ENCODE assay signal across 18 cellular contexts in genomic region chr17:33053641-33054040, GRCh38.
DNase-seq lines count a peak whose midpoint lies in the region; ATAC-seq and TF ChIP-seq lines count a peak whose summit lies in the region.
"Had no signal": no experiment of that assay in that cellular context is flagged by ENCODE, and none has a peak within 500 bp of the region (broad histone marks: within the 10 kb centered on the region; RNA-seq: fewer than 3 reads in every experiment).

No MANE protein-coding gene starts in this region.

- in situ Hi-C loops in ACHN (cut with HindIII; ENCODE audit: low pct_ligation_motif_present, low pct_unique_long_range_greater_than_20kb, low sequenced_read_pairs) = no loop called here

- H3K56ac ChIP-seq in mesendoderm (ENCODE audit: low read length) = no peak overlapping the region

- peak overlapping the region; percentile 57 for H3K23ac ChIP-seq in mesendoderm (ENCODE audit: low read length)

- peak overlapping the region; percentile 50 for H3K27ac ChIP-seq in VCaP
- no peak overlapping the region for H3K27ac ChIP-seq in esophagus muscularis mucosa (replicated peaks in 1 of 4)
- no peak overlapping the region for H3K27ac ChIP-seq in mesendoderm (ENCODE audit: low read depth, low read length)
- H3K27ac ChIP-seq in aorta (ENCODE audit: low read depth in 1 of 2, low read length in 2 of 2) = no peak overlapping the region

- H3K4me3 Mint-ChIP-seq in stimulated activated effector memory CD8-positive, alpha-beta T cell treated with anti-CD3 and anti-CD28 coated beads, Interleukin-12 subunit alpha, Interleukin-12 subunit beta, amount 100 ng/mL, for 72 hours = no peak overlapping the region
- H3K4me3 Mint-ChIP-seq in nephron progenitor cell = no peak overlapping the region
- H3K4me3 Mint-ChIP-seq: CD4-positive, alpha-beta memory T cell; GM23338; H9 had no signal

- H4K8ac ChIP-seq in mesendoderm (ENCODE audit: low read depth, low read length) = no peak overlapping the region

- H2BK120ac ChIP-seq in mesendoderm (ENCODE audit: low read depth, low read length) = no peak overlapping the region

- peaks cover 0 to 32% (median 0%) of the 10 kb centered on the region in 4 donors for H3K27me3 ChIP-seq in esophagus muscularis mucosa
- H3K27me3 ChIP-seq in mesendoderm (ENCODE audit: insufficient read depth, low read length, poor library complexity) = no peaks in the 10 kb centered on the region
- peaks cover 0 to 4% of the 10 kb centered on the region in 2 donors for H3K27me3 ChIP-seq in aorta (ENCODE audit: control insufficient read depth in 1 of 2, insufficient read depth in 2 of 2, low read length in 1 of 2)

- H4K5ac ChIP-seq in mesendoderm (ENCODE audit: low read length) = no peak overlapping the region

- intact Hi-C loops in esophagus muscularis mucosa (cut with DNase I) (no loop called here), aorta (cut with DNase I) (loop anchor here in 1 of 2 donors (10.0 kb wide), 1 partner anchor 231 kb away; no protein-coding TSS in a partner anchor)

- H3K9me3 Mint-ChIP-seq in stimulated activated effector memory CD8-positive, alpha-beta T cell treated with anti-CD3 and anti-CD28 coated beads, Interleukin-12 subunit alpha, Interleukin-12 subunit beta, amount 100 ng/mL, for 72 hours = no peaks in the 10 kb centered on the region
- H3K9me3 Mint-ChIP-seq in nephron progenitor cell = no peaks in the 10 kb centered on the region
- H3K9me3 Mint-ChIP-seq: GM23338, H9 had no signal

- no peak overlapping the region for H3K9ac ChIP-seq in mesendoderm (ENCODE audit: low read length)

- WGBS in esophagus muscularis mucosa = 77% methylated on average over 2 of the region's 2 CpGs
- WGBS in mesendoderm (ENCODE audit: extremely low coverage, insufficient coverage, low lambda C conversion rate) = no CpG with 5 or more reads among the region's 2 CpGs
- 87% methylated on average over 2 of the region's 2 CpGs for WGBS in aorta, 2 donors

- H3K79me1 ChIP-seq in mesendoderm (ENCODE audit: low read length) = no peaks in the 10 kb centered on the region

- no peak overlapping the region for H2AK5ac ChIP-seq in mesendoderm (ENCODE audit: low read length)

- TF ChIP-seq EP300 in esophagus muscularis mucosa (IDR thresholded peaks at IDR 0.05) = no peak

- no peaks in the 10 kb centered on the region for H3K36me3 Mint-ChIP-seq in stimulated activated effector memory CD8-positive, alpha-beta T cell treated with anti-CD3 and anti-CD28 coated beads, Interleukin-12 subunit alpha, Interleukin-12 subunit beta, amount 100 ng/mL, for 72 hours
- H3K36me3 Mint-ChIP-seq in nephron progenitor cell (ENCODE audit: low read depth) = no peaks in the 10 kb centered on the region
- H3K36me3 Mint-ChIP-seq: CD4-positive, alpha-beta memory T cell had no signal

- H3K9me3 ChIP-seq in esophagus muscularis mucosa (no peaks in the 10 kb centered on the region), aorta (ENCODE audit: control insufficient read depth, low read length) (no peaks in the 10 kb centered on the region)

- no peak overlapping the region for H3K27ac Mint-ChIP-seq in stimulated activated effector memory CD8-positive, alpha-beta T cell treated with anti-CD3 and anti-CD28 coated beads, Interleukin-12 subunit alpha, Interleukin-12 subunit beta, amount 100 ng/mL, for 72 hours
- no peak overlapping the region for H3K27ac Mint-ChIP-seq in nephron progenitor cell
- H3K27ac Mint-ChIP-seq: GM23338, H9 had no signal

- H3K4me3 ChIP-seq in esophagus muscularis mucosa (no peak overlapping the region), mesendoderm (ENCODE audit: low read length) (no peak overlapping the region), aorta (ENCODE audit: low read length in 2 of 2) (no peak overlapping the region)
- H3K4me3 ChIP-seq: GM12878, GM23338 had no signal

- H3K4me2 ChIP-seq in mesendoderm (ENCODE audit: low read length) = no peak overlapping the region
- H3K4me2 ChIP-seq: GM23338 had no signal

- no peaks in the 10 kb centered on the region for H3K27me3 Mint-ChIP-seq in nephron progenitor cell (ENCODE audit: low read depth, poor library complexity)

- H3K36me3 ChIP-seq in esophagus muscularis mucosa (no peaks in the 10 kb centered on the region), mesendoderm (ENCODE audit: control insufficient read depth, insufficient read depth, low read length) (no peaks in the 10 kb centered on the region), aorta (ENCODE audit: control insufficient read depth in 1 of 2, insufficient read depth in 2 of 2, low read length in 1 of 2) (no peaks in the 10 kb centered on the region)

- DNase-seq in ACHN (peak; percentile 27), esophagus muscularis mucosa (ENCODE audit: extremely low spot score) (peak; percentile 37), mesendoderm (no peak), nephron progenitor cell (no peak), AG08395 (ENCODE audit: low spot score) (no peak), aorta (no peak)
- no peak for DNase-seq in stimulated activated effector memory CD8-positive, alpha-beta T cell treated with anti-CD3 and anti-CD28 coated beads, Interleukin-12 subunit alpha, Interleukin-12 subunit beta, amount 100 ng/mL, for 72 hours (ENCODE audit: low spot score in 2 of 2)
- DNase-seq: C1 segment of cervical spinal cord; CD4-positive, alpha-beta memory T cell; COR-L47; DMS153; EL; GDM1; H9 had no signal

- H3K4me1 ChIP-seq in esophagus muscularis mucosa (peaks cover 0 to 5% (median 0%) of the 10 kb centered on the region in 4 donors), mesendoderm (ENCODE audit: control insufficient read depth, low read depth, low read length) (no peaks in the 10 kb centered on the region), aorta (ENCODE audit: control insufficient read depth in 1 of 2, insufficient read depth in 2 of 2, low read length in 2 of 2) (no peaks in the 10 kb centered on the region)

- no peak for TF ChIP-seq CTCF in VCaP (conservative IDR thresholded peaks at IDR 0.05)
- no peak for TF ChIP-seq CTCF in esophagus muscularis mucosa (IDR thresholded peaks at IDR 0.05)
- TF ChIP-seq CTCF in nephron progenitor cell (IDR thresholded peaks at IDR 0.05) = no peak

- no peak for TF ChIP-seq POLR2A in esophagus muscularis mucosa (IDR thresholded peaks at IDR 0.05; ENCODE audit: low read depth)

- no peaks in the 10 kb centered on the region for H3K79me2 ChIP-seq in mesendoderm (ENCODE audit: control insufficient read depth, insufficient read depth, low read length)

- no peak overlapping the region for H3K18ac ChIP-seq in mesendoderm (ENCODE audit: low read length)

- ATAC-seq in stimulated activated effector memory CD8-positive, alpha-beta T cell treated with anti-CD3 and anti-CD28 coated beads, Interleukin-12 subunit alpha, Interleukin-12 subunit beta, amount 100 ng/mL, for 72 hours = no peak
- no peak for ATAC-seq in aorta (ENCODE audit: low FRiP score)
- ATAC-seq: GM12878, GM23338, HCT116 had no signal

- H3K4ac ChIP-seq in mesendoderm (ENCODE audit: low read depth, low read length) = no peak overlapping the region

- no peak overlapping the region for H2BK15ac ChIP-seq in mesendoderm (replicated peaks; ENCODE audit: low read depth)

- H2BK5ac ChIP-seq in mesendoderm (ENCODE audit: low read length) = no peak overlapping the region

- H3K4me1 Mint-ChIP-seq in stimulated activated effector memory CD8-positive, alpha-beta T cell treated with anti-CD3 and anti-CD28 coated beads, Interleukin-12 subunit alpha, Interleukin-12 subunit beta, amount 100 ng/mL, for 72 hours = no peaks in the 10 kb centered on the region
- peaks cover 9% of the 10 kb centered on the region for H3K4me1 Mint-ChIP-seq in nephron progenitor cell
- H3K4me1 Mint-ChIP-seq: CD4-positive, alpha-beta memory T cell; GM23338; H9 had no signal

Comparison
In these comparisons a context has a peak if more than half of its experiments do, and no peak if none do; other contexts are left out.
1. DNase-seq: peak in ACHN (single experiment) and esophagus muscularis mucosa (single experiment); none in mesendoderm (single experiment), stimulated activated effector memory CD8-positive, alpha-beta T cell treated with anti-CD3 and anti-CD28 coated beads, Interleukin-12 subunit alpha, Interleukin-12 subunit beta, amount 100 ng/mL, for 72 hours (0 of 2), nephron progenitor cell (single experiment), AG08395 (single experiment) and aorta (0 of 2).